In genomic region chr1:11697188-11697892, GRCh38 we compare ENCODE assay signal across 1 cellular context.
TF ChIP-seq lines count a peak whose summit lies in the region.

No MANE protein-coding gene starts in this region.

TF ChIP-seq in IMR-90, 13 proteins besides CTCF, POLR2A, EP300 and RAD21:
- TF ChIP-seq RFX5 (IDR thresholded peaks at IDR 0.05; ENCODE audit: low read depth, low read length) (no peak), USF2 (IDR thresholded peaks at IDR 0.05; ENCODE audit: low read depth, low read length) (no peak), MAZ (IDR thresholded peaks at IDR 0.05; ENCODE audit: borderline replicate concordance, low read depth, low read length) (no peak), ELK1 (IDR thresholded peaks at IDR 0.05; ENCODE audit: borderline replicate concordance, low read depth, low read length) (no peak), BHLHE40 (IDR thresholded peaks at IDR 0.05; ENCODE audit: low read depth, low read length) (no peak)
